1 cellular context compared by ENCODE assay signal in genomic region chr16:2531696-2532493, GRCh38.
TF ChIP-seq lines count a peak whose summit lies in the region.

No MANE protein-coding gene starts in this region.

TF ChIP-seq in HepG2, 621 proteins besides CTCF, POLR2A, EP300 and RAD21 (continued from another document and continues in another):
- TF ChIP-seq ZNF207 (IDR thresholded peaks at IDR 0.05; ENCODE audit: borderline replicate concordance): no peak
- TF ChIP-seq ZMAT5 (CRISPR knock-in tag; IDR thresholded peaks at IDR 0.05; ENCODE audit: borderline replicate concordance, low read depth): no peak
- TF ChIP-seq SRF (IDR thresholded peaks at IDR 0.05; ENCODE audit: low read depth, low read length): 0 out of 2 replicates have a peak, but pooled peaks have one; percentile 10
- TF ChIP-seq ZBTB49 (CRISPR knock-in tag; IDR thresholded peaks at IDR 0.05; ENCODE audit: borderline replicate concordance): no peak
- peak; percentile 73 for TF ChIP-seq ZFY (CRISPR knock-in tag; IDR thresholded peaks at IDR 0.05)
- peak; percentile 49 for TF ChIP-seq XRCC5 (optimal IDR thresholded peaks at IDR 0.05; ENCODE audit: low read length)
- TF ChIP-seq KLF16 (CRISPR knock-in tag; IDR thresholded peaks at IDR 0.05): peak in 1 of 2 experiments; percentile 59; a peak in 1 of 4 replicates
- peak; percentile 39 for TF ChIP-seq TAF15 (IDR thresholded peaks at IDR 0.05; ENCODE audit: low read depth, low read length, poor library complexity, severe bottlenecking)
- no peak for TF ChIP-seq ZNF496 (CRISPR knock-in tag; IDR thresholded peaks at IDR 0.05; ENCODE audit: insufficient replicate concordance)
- TF ChIP-seq ATF7-NPFF (CRISPR knock-in tag; IDR thresholded peaks at IDR 0.05; ENCODE audit: low read depth): peak; percentile 95
- peak; percentile 85 for TF ChIP-seq MYC (CRISPR knock-in tag; IDR thresholded peaks at IDR 0.05; ENCODE audit: borderline replicate concordance)
- TF ChIP-seq ZNF460 (CRISPR knock-in tag; IDR thresholded peaks at IDR 0.05; ENCODE audit: borderline replicate concordance): no peak
- peak; percentile 91 for TF ChIP-seq HOXA3 (CRISPR knock-in tag; IDR thresholded peaks at IDR 0.05)
- TF ChIP-seq ZSCAN25 (CRISPR knock-in tag; IDR thresholded peaks at IDR 0.05): peak; percentile 85
- peak; percentile 81; the same call in 1 of the 2 replicates for TF ChIP-seq ZNF510 (CRISPR knock-in tag; IDR thresholded peaks at IDR 0.05; ENCODE audit: low read depth)
- peak; percentile 74 for TF ChIP-seq HNRNPLL (IDR thresholded peaks at IDR 0.05; ENCODE audit: low read depth, low read length, poor library complexity, severe bottlenecking)
- TF ChIP-seq REL (CRISPR knock-in tag; conservative IDR thresholded peaks at IDR 0.05): peak; percentile 70; the same call in 1 of the 2 replicates
- peak; percentile 67; the same call in 1 of the 2 replicates for TF ChIP-seq TAF1 (CRISPR knock-in tag; IDR thresholded peaks at IDR 0.05)
- peak; percentile 77 for TF ChIP-seq ZBTB14 (CRISPR knock-in tag; IDR thresholded peaks at IDR 0.05)
- TF ChIP-seq ZNF740 (CRISPR knock-in tag; IDR thresholded peaks at IDR 0.05): peak; percentile 87
- no peak for TF ChIP-seq SRSF1 (optimal IDR thresholded peaks at IDR 0.05; ENCODE audit: low read depth, low read length)
- TF ChIP-seq CHD2 (IDR thresholded peaks at IDR 0.05; ENCODE audit: low read depth, low read length): no peak
- TF ChIP-seq NR2C2 (CRISPR knock-in tag; IDR thresholded peaks at IDR 0.05; ENCODE audit: borderline replicate concordance): no peak; the same call in 1 of the 2 replicates
- 0 out of 2 replicates have a peak, but pooled peaks have one; percentile 67 for TF ChIP-seq ZNF160 (CRISPR knock-in tag; IDR thresholded peaks at IDR 0.05)
- TF ChIP-seq KAT7 (CRISPR knock-in tag; IDR thresholded peaks at IDR 0.05; ENCODE audit: borderline replicate concordance): peak; percentile 44; the same call in 1 of the 2 replicates
- TF ChIP-seq E2F5 (CRISPR knock-in tag; conservative IDR thresholded peaks at IDR 0.05): 0 out of 2 replicates have a peak, but pooled peaks have one; percentile 44
- no peak for TF ChIP-seq NCOR1 (IDR thresholded peaks at IDR 0.05; ENCODE audit: borderline replicate concordance, low read length)
- peak; percentile 66; the same call in 1 of the 2 replicates for TF ChIP-seq FOXC1 (CRISPR knock-in tag; IDR thresholded peaks at IDR 0.05; ENCODE audit: borderline replicate concordance)
- no peak for TF ChIP-seq RFXANK (CRISPR knock-in tag; IDR thresholded peaks at IDR 0.05)
- no peak for TF ChIP-seq ZNF350 (CRISPR knock-in tag; IDR thresholded peaks at IDR 0.05; ENCODE audit: borderline replicate concordance, low read depth)
- no peak for TF ChIP-seq ATF7 (IDR thresholded peaks at IDR 0.05)
- no peak for TF ChIP-seq ATF7 (CRISPR knock-in tag; IDR thresholded peaks at IDR 0.05)
- TF ChIP-seq MAFG (CRISPR knock-in tag; IDR thresholded peaks at IDR 0.05): no peak
- TF ChIP-seq ZGPAT (CRISPR knock-in tag; IDR thresholded peaks at IDR 0.05): peak; percentile 77
- peak; percentile 86; the same call in 2 of the 3 replicates for TF ChIP-seq MXI1 (IDR thresholded peaks at IDR 0.05; ENCODE audit: borderline replicate concordance, low read depth, low read length)
- TF ChIP-seq RNF219 (CRISPR knock-in tag; IDR thresholded peaks at IDR 0.05): no peak
- 0 out of 2 replicates have a peak, but pooled peaks have one; percentile 49 for TF ChIP-seq RXRB (CRISPR knock-in tag; IDR thresholded peaks at IDR 0.05; ENCODE audit: borderline replicate concordance)
- TF ChIP-seq ZNF577 (CRISPR knock-in tag; IDR thresholded peaks at IDR 0.05; ENCODE audit: borderline replicate concordance, low read depth): no peak
- TF ChIP-seq KLF13 (CRISPR knock-in tag; IDR thresholded peaks at IDR 0.05): 0 out of 2 replicates have a peak, but pooled peaks have one; percentile 68
- peak; percentile 66 for TF ChIP-seq THAP11 (CRISPR knock-in tag; IDR thresholded peaks at IDR 0.05)
- TF ChIP-seq ZNF687 (CRISPR knock-in tag; IDR thresholded peaks at IDR 0.05): peak; percentile 92
- TF ChIP-seq ZNF782 (CRISPR knock-in tag; IDR thresholded peaks at IDR 0.05; ENCODE audit: borderline replicate concordance): peak; percentile 55; the same call in 1 of the 2 replicates
- TF ChIP-seq ZNF136 (CRISPR knock-in tag; IDR thresholded peaks at IDR 0.05; ENCODE audit: low read depth): 0 out of 2 replicates have a peak, but pooled peaks have one; percentile 52
- TF ChIP-seq SRY (CRISPR knock-in tag; IDR thresholded peaks at IDR 0.05): no peak; the same call in 1 of the 2 replicates
- TF ChIP-seq FOXA1 (IDR thresholded peaks at IDR 0.05): no peak
- TF ChIP-seq FOXA1 (CRISPR knock-in tag; IDR thresholded peaks at IDR 0.05): 0 out of 2 replicates have a peak, but pooled peaks have one; percentile 23
- peak; percentile 79 for TF ChIP-seq ZSCAN31 (CRISPR knock-in tag; IDR thresholded peaks at IDR 0.05; ENCODE audit: low read depth)
- TF ChIP-seq SOX13 (IDR thresholded peaks at IDR 0.05): peak; percentile 10; the same call in 1 of the 2 replicates
- peak in 1 of 2 experiments; percentile 35; a peak in 1 of 4 replicates for TF ChIP-seq SOX13 (CRISPR knock-in tag; conservative IDR thresholded peaks at IDR 0.05 in 1 of 2, IDR thresholded peaks at IDR 0.05 in 1 of 2)
- 0 out of 2 replicates have a peak, but pooled peaks have one; percentile 86 for TF ChIP-seq ZFP36L1 (CRISPR knock-in tag; IDR thresholded peaks at IDR 0.05)
- TF ChIP-seq ZSCAN12 (CRISPR knock-in tag; IDR thresholded peaks at IDR 0.05): 0 out of 2 replicates have a peak, but pooled peaks have one; percentile 38
- TF ChIP-seq ZNF800 (CRISPR knock-in tag; IDR thresholded peaks at IDR 0.05): 0 out of 2 replicates have a peak, but pooled peaks have one; percentile 41
- no peak for TF ChIP-seq ZNF17 (CRISPR knock-in tag; IDR thresholded peaks at IDR 0.05)
- no peak for TF ChIP-seq ZBTB21 (CRISPR knock-in tag; IDR thresholded peaks at IDR 0.05)
